In genomic region chr10:12720217-12720981, GRCh38 we compare ENCODE assay signal across 8 cellular contexts.
DNase-seq lines count a peak whose midpoint lies in the region; ATAC-seq and TF ChIP-seq lines count a peak whose summit lies in the region.

No MANE protein-coding gene starts in this region.

- TF ChIP-seq POLR2A in breast epithelium (IDR thresholded peaks at IDR 0.05) = no peak
- no peak for TF ChIP-seq POLR2A in suprapubic skin (IDR thresholded peaks at IDR 0.05)

- peak in 1 of 2 donors; percentile 30 for TF ChIP-seq RAD21 in liver (IDR thresholded peaks at IDR 0.05)

- no peak overlapping the region for H3K18ac ChIP-seq in neuronal stem cell (ENCODE audit: low read length)

- H3K9ac ChIP-seq in liver (ENCODE audit: low read depth in 1 of 2, low read length in 2 of 2) (peak overlapping the region in 1 of 2 donors; percentile 53), neuronal stem cell (ENCODE audit: low read depth, low read length, poor library complexity) (no peak overlapping the region)

- 48% methylated on average over 9 of the region's 9 CpGs for WGBS in liver
- WGBS in suprapubic skin = 53% methylated on average over 9 of the region's 9 CpGs
- no CpG with 5 or more reads among the region's 9 CpGs for WGBS in neuronal stem cell (ENCODE audit: extremely low coverage in 2 of 2, insufficient read length in 2 of 2, insufficient replicate concordance in 1 of 2), 2 donors

- no peaks in the 10 kb centered on the region for H3K79me1 ChIP-seq in neuronal stem cell (ENCODE audit: low read depth, low read length)

- H3K9me3 ChIP-seq in breast epithelium (no peaks in the 10 kb centered on the region), liver (ENCODE audit: control insufficient read depth in 4 of 4, low read length in 3 of 4) (no peaks in the 10 kb centered on the region), suprapubic skin (no peaks in the 10 kb centered on the region), neuronal stem cell (replicated peaks in 1 of 2; ENCODE audit: control insufficient read depth in 2 of 2, insufficient read depth in 1 of 2, low read depth in 1 of 2, low read length in 2 of 2) (no peaks in the 10 kb centered on the region)
- H3K9me3 ChIP-seq in effector memory CD4-positive, alpha-beta T cell (ENCODE audit: control insufficient read depth, low read length) = no peaks in the 10 kb centered on the region

- TF ChIP-seq CTCF in breast epithelium (IDR thresholded peaks at IDR 0.05) (no peak), liver (IDR thresholded peaks at IDR 0.05; ENCODE audit: low read depth, low read length, missing input control) (no peak), suprapubic skin (IDR thresholded peaks at IDR 0.05) (no peak)

- no peak overlapping the region for H3K4me2 ChIP-seq in neuronal stem cell (ENCODE audit: insufficient read depth, low read length, poor library complexity, severe bottlenecking)

- H2AFZ ChIP-seq in neuronal stem cell (ENCODE audit: low read length) = no peak overlapping the region

- no peak overlapping the region for H2AK5ac ChIP-seq in neuronal stem cell (ENCODE audit: low read depth, low read length)

- H3K23ac ChIP-seq in neuronal stem cell (ENCODE audit: low read depth, low read length, poor library complexity) = no peak overlapping the region

- H3K4me1 ChIP-seq in breast epithelium (peaks cover 0 to 11% of the 10 kb centered on the region in 2 donors), liver (ENCODE audit: control insufficient read depth in 4 of 4, insufficient read depth in 4 of 4, low read length in 3 of 4) (peaks cover 3 to 21% (median 16%) of the 10 kb centered on the region in 4 donors), suprapubic skin (peaks cover 29% of the 10 kb centered on the region), neuronal stem cell (ENCODE audit: control insufficient read depth in 2 of 2, insufficient read depth in 1 of 2, low read depth in 1 of 2, low read length in 2 of 2) (peaks cover 0 to 3% of the 10 kb centered on the region in 2 donors)
- H3K4me1 ChIP-seq in effector memory CD4-positive, alpha-beta T cell (ENCODE audit: control insufficient read depth, insufficient read depth, low read length, poor library complexity, severe bottlenecking) = no peaks in the 10 kb centered on the region

- H3K36me3 ChIP-seq in breast epithelium = no peaks in the 10 kb centered on the region
- H3K36me3 ChIP-seq in liver (ENCODE audit: control insufficient read depth in 4 of 4, insufficient read depth in 3 of 4, low read depth in 1 of 4, low read length in 3 of 4) = no peaks in the 10 kb centered on the region
- H3K36me3 ChIP-seq in suprapubic skin = no peaks in the 10 kb centered on the region
- no peaks in the 10 kb centered on the region for H3K36me3 ChIP-seq in effector memory CD4-positive, alpha-beta T cell (ENCODE audit: control insufficient read depth, insufficient read depth, low read length)
- no peaks in the 10 kb centered on the region for H3K36me3 ChIP-seq in neuronal stem cell (replicated peaks in 1 of 2; ENCODE audit: control insufficient read depth in 2 of 2, insufficient read depth in 2 of 2, low read length in 2 of 2)

- no peak for TF ChIP-seq EP300 in suprapubic skin (IDR thresholded peaks at IDR 0.05)

- no peaks in the 10 kb centered on the region for H3K27me3 ChIP-seq in breast epithelium
- H3K27me3 ChIP-seq in liver (ENCODE audit: control insufficient read depth in 4 of 4, insufficient read depth in 4 of 4, low read length in 3 of 4) = no peaks in the 10 kb centered on the region
- no peaks in the 10 kb centered on the region for H3K27me3 ChIP-seq in suprapubic skin
- H3K27me3 ChIP-seq in effector memory CD4-positive, alpha-beta T cell (replicated peaks; ENCODE audit: control insufficient read depth, insufficient read depth, low read length, poor library complexity, severe bottlenecking) = no peaks in the 10 kb centered on the region
- H3K27me3 ChIP-seq in neuronal stem cell (ENCODE audit: control insufficient read depth in 3 of 3, insufficient read depth in 3 of 3, low read depth in 1 of 3, low read length in 3 of 3) = no peaks in the 10 kb centered on the region

- no peak overlapping the region for H4K91ac ChIP-seq in neuronal stem cell (ENCODE audit: low read depth, low read length, poor library complexity)

- intact Hi-C loops in breast epithelium (cut with DNase I; ENCODE audit: low total_unique reads) = no loop called here

- DNase-seq in EL = peak; percentile 79
- DNase-seq in NCI-H2107 (lab: John Stamatoyannopoulos, UW) = peak; percentile 38
- DNase-seq in breast epithelium (ENCODE audit: low spot score in 2 of 2) = peak; percentile 56 to 73
- peak; percentile 91 for DNase-seq in suprapubic skin (ENCODE audit: low spot score in 2 of 2)
- no peak for DNase-seq in effector memory CD4-positive, alpha-beta T cell
- DNase-seq in neuronal stem cell (ENCODE audit: low spot score) = no peak

- H3K4me3 ChIP-seq in breast epithelium = no peak overlapping the region
- no peak overlapping the region for H3K4me3 ChIP-seq in liver (ENCODE audit: low read depth in 1 of 3, low read length in 3 of 3)
- H3K4me3 ChIP-seq in suprapubic skin = no peak overlapping the region
- no peak overlapping the region for H3K4me3 ChIP-seq in effector memory CD4-positive, alpha-beta T cell (ENCODE audit: insufficient read depth, low read depth, low read length, poor library complexity, severe bottlenecking)
- H3K4me3 ChIP-seq in neuronal stem cell (ENCODE audit: low read length in 2 of 2) = no peak overlapping the region

- H2BK15ac ChIP-seq in neuronal stem cell (ENCODE audit: low read length) = no peak overlapping the region

- no peak overlapping the region for H2BK5ac ChIP-seq in neuronal stem cell (ENCODE audit: low read length)

- ATAC-seq in HG02840 (IDR thresholded peaks at IDR 0.05; ENCODE audit: low FRiP score, unreplicated experiment) = no peak

- H3K14ac ChIP-seq in neuronal stem cell (ENCODE audit: low read length) = no peak overlapping the region

- H2BK120ac ChIP-seq in neuronal stem cell (ENCODE audit: low read depth, low read length) = no peak overlapping the region

- H3K4ac ChIP-seq in neuronal stem cell (ENCODE audit: low read length) = no peak overlapping the region

- no peak overlapping the region for H2BK12ac ChIP-seq in neuronal stem cell (ENCODE audit: low read length)

- H3K27ac ChIP-seq in breast epithelium (peak overlapping the region; percentile 52 to 57), liver (ENCODE audit: low read depth in 1 of 2, low read length in 2 of 2) (peak overlapping the region; percentile 56 to 74), suprapubic skin (peak overlapping the region; percentile 59), neuronal stem cell (replicated peaks; ENCODE audit: low read length) (no peak overlapping the region)
- H3K27ac ChIP-seq in effector memory CD4-positive, alpha-beta T cell (ENCODE audit: insufficient read depth, low read length, poor library complexity, severe bottlenecking) = no peak overlapping the region

- H4K8ac ChIP-seq in neuronal stem cell (ENCODE audit: low read depth, low read length) = no peak overlapping the region

TF ChIP-seq in liver, 16 proteins besides CTCF, POLR2A, EP300 and RAD21 (continues in another document):
- TF ChIP-seq HNF4A (conservative IDR thresholded peaks at IDR 0.05) = peak; percentile 61 to 66
- TF ChIP-seq YY1 (IDR thresholded peaks at IDR 0.05) = peak; percentile 59
- TF ChIP-seq GABPA (IDR thresholded peaks at IDR 0.05 in 1 of 2, conservative IDR thresholded peaks at IDR 0.05 in 1 of 2) = no peak
- no peak for TF ChIP-seq TAF1 (conservative IDR thresholded peaks at IDR 0.05)
- peak in 1 of 2 donors; percentile 72 for TF ChIP-seq RXRA (IDR thresholded peaks at IDR 0.05)
- peak; percentile 46 for TF ChIP-seq SP1 (IDR thresholded peaks at IDR 0.05)
- peak; percentile 70 for TF ChIP-seq FOXA1 (IDR thresholded peaks at IDR 0.05)
- TF ChIP-seq HNF4G (IDR thresholded peaks at IDR 0.05) = no peak
- TF ChIP-seq JUND (IDR thresholded peaks at IDR 0.05) = peak; percentile 79 to 89
- TF ChIP-seq REST (IDR thresholded peaks at IDR 0.05) = no peak
- peak; percentile 93 for TF ChIP-seq FOXA2 (IDR thresholded peaks at IDR 0.05)
- TF ChIP-seq NR2F2 (IDR thresholded peaks at IDR 0.05) = no peak

Comparison
In these comparisons a context has a peak if more than half of its experiments do, and no peak if none do; other contexts are left out.
1. DNase-seq: peak in EL (single experiment), NCI-H2107 (single experiment), breast epithelium (2 of 2) and suprapubic skin (2 of 2); none in effector memory CD4-positive, alpha-beta T cell (0 of 3) and neuronal stem cell (single experiment).
2. H3K27ac ChIP-seq: peak in breast epithelium (2 of 2), liver (2 of 2) and suprapubic skin (single experiment); none in effector memory CD4-positive, alpha-beta T cell (single experiment) and neuronal stem cell (single experiment).